In genomic region chr4:152351080-152351479, GRCh38 we compare ENCODE assay signal across 11 cellular contexts.
A peak's percentile ranks its signal among the peaks of the same experiment; 100 is the strongest.
DNase-seq lines count a peak whose midpoint lies in the region; ATAC-seq, FAIRE-seq and TF ChIP-seq lines count a peak whose summit lies in the region.
"Had no signal": no experiment of that assay in that cellular context is flagged by ENCODE, and none has a peak within 500 bp of the region (broad histone marks: within the 10 kb centered on the region; RNA-seq: fewer than 3 reads in every experiment).

No MANE protein-coding gene starts in this region.

- no peak for FAIRE-seq in A549 (lab: Jason Lieb, UNC)
- FAIRE-seq in GM19239 (lab: Jason Lieb, UNC) = peak; percentile 45

- TF ChIP-seq POLR2A in A549 (IDR thresholded peaks at IDR 0.05; ENCODE audit: low read length) (no peak), breast epithelium (IDR thresholded peaks at IDR 0.05) (no peak)

- H3K36me3 ChIP-seq in breast epithelium = no peaks in the 10 kb centered on the region
- H3K36me3 ChIP-seq in mesodermal cell (ENCODE audit: control insufficient read depth, insufficient read depth, low read length) = peaks cover 8% of the 10 kb centered on the region

- no peak for TF ChIP-seq RAD21 in A549 (conservative IDR thresholded peaks at IDR 0.05 in 1 of 2, IDR thresholded peaks at IDR 0.05 in 1 of 2)

- DNase-seq in A549 (ENCODE audit: low read depth in 1 of 2, low spot score in 1 of 2) (no peak), GM19239 (ENCODE audit: insufficient read length, low spot score) (no peak), breast epithelium (ENCODE audit: low spot score in 2 of 2) (no peak), SHP77 (lab: John Stamatoyannopoulos, UW) (no peak), GM19238 (ENCODE audit: insufficient read length, low spot score) (no peak)
- DNase-seq: activated CD4-positive, alpha-beta T cell treated with anti-CD3 and anti-CD28 coated beads, Interleukin-2, amount 50 U/mL, for 4 hours; activated naive CD4-positive, alpha-beta T cell; stimulated activated CD4-positive, alpha-beta T cell treated with anti-CD3 and anti-CD28 coated beads, Interleukin-12 subunit alpha, Interleukin-12 subunit beta, amount 100 ng/mL, for 4 hours had no signal

- no peak for ATAC-seq in A549
- no peak for ATAC-seq in HG03354 (IDR thresholded peaks at IDR 0.05; ENCODE audit: poor library complexity, severe bottlenecking, unreplicated experiment)
- ATAC-seq in esophagus mucosa = no peak

- no peak overlapping the region for H3K27ac ChIP-seq in A549
- H3K27ac ChIP-seq in breast epithelium = no peak overlapping the region
- H3K27ac ChIP-seq in mesodermal cell (ENCODE audit: low read depth, low read length, severe bottlenecking) = no peak overlapping the region

- peak overlapping the region; percentile 75; the same call in 2 of the 3 replicates for H3K4me2 ChIP-seq in A549

- WGBS in A549 (ENCODE audit: missing lambda C conversion rate) = 87% methylated on average over 2 of the region's 2 CpGs
- no CpG with 5 or more reads among the region's 2 CpGs for WGBS in mesodermal cell (ENCODE audit: insufficient coverage in 2 of 2), 2 experiments

- no peaks in the 10 kb centered on the region for H3K9me3 ChIP-seq in A549
- H3K9me3 ChIP-seq in breast epithelium = no peaks in the 10 kb centered on the region
- no peaks in the 10 kb centered on the region for H3K9me3 ChIP-seq in mesodermal cell (ENCODE audit: control insufficient read depth, low read length)

- POLR2A ChIA-PET in A549 (lab: Yijun Ruan, JAX) = no interaction called here

- H3K4me1 ChIP-seq in A549 (peaks cover 15% of the 10 kb centered on the region), breast epithelium (no peaks in the 10 kb centered on the region), mesodermal cell (ENCODE audit: control insufficient read depth, insufficient read depth, low read length, poor library complexity, severe bottlenecking) (no peaks in the 10 kb centered on the region)

- no peak for TF ChIP-seq EP300 in A549 (IDR thresholded peaks at IDR 0.05)

- CTCF ChIA-PET in A549 (lab: Yijun Ruan, JAX) = interaction anchor here (1.8 kb wide), 1 partner anchor 9 kb away, joined by 3 read pairs; no protein-coding TSS in a partner anchor

- H3K4me3 ChIP-seq in A549 (no peak overlapping the region), breast epithelium (peak overlapping the region; percentile 9 to 47 (median 40)), mesodermal cell (ENCODE audit: extremely low read depth, insufficient read depth, low read length, poor library complexity, severe bottlenecking) (peak overlapping the region; percentile 35)

- TF ChIP-seq CTCF in A549 (IDR thresholded peaks at IDR 0.05) (no peak), breast epithelium (IDR thresholded peaks at IDR 0.05) (no peak)

- intact Hi-C loops in breast epithelium (cut with DNase I; ENCODE audit: low total_unique reads) = no loop called here

- H3K27me3 ChIP-seq in breast epithelium = no peaks in the 10 kb centered on the region

TF ChIP-seq in A549, 52 proteins besides CTCF, POLR2A, EP300 and RAD21:
- TF ChIP-seq ZNF302 (CRISPR knock-in tag; IDR thresholded peaks at IDR 0.05) (no peak), PBX3 (IDR thresholded peaks at IDR 0.05) (no peak), RARB (CRISPR knock-in tag; IDR thresholded peaks at IDR 0.05) (no peak), JUN (IDR thresholded peaks at IDR 0.05) (no peak), ATOH8 (CRISPR knock-in tag; IDR thresholded peaks at IDR 0.05; ENCODE audit: low read depth) (no peak), ZSCAN20 (CRISPR knock-in tag; IDR thresholded peaks at IDR 0.05) (no peak), RNF2 (IDR thresholded peaks at IDR 0.05; ENCODE audit: borderline replicate concordance, low read depth) (no peak), MYC (IDR thresholded peaks at IDR 0.05; ENCODE audit: borderline replicate concordance, low read length) (no peak), SREBF2 (IDR thresholded peaks at IDR 0.05) (no peak), SMC3 (IDR thresholded peaks at IDR 0.05) (no peak), REST (IDR thresholded peaks at IDR 0.05) (no peak), CHD2 (IDR thresholded peaks at IDR 0.05; ENCODE audit: low read length, partially characterized antibody) (no peak), NFE2L2 (conservative IDR thresholded peaks at IDR 0.05; ENCODE audit: low read length) (no peak), NR3C1 (IDR thresholded peaks at IDR 0.05) (no peak), POLR2AphosphoS2 (conservative IDR thresholded peaks at IDR 0.05; ENCODE audit: low read length) (no peak), HEYL (CRISPR knock-in tag; IDR thresholded peaks at IDR 0.05) (no peak)
- TF ChIP-seq, protein P1, sequence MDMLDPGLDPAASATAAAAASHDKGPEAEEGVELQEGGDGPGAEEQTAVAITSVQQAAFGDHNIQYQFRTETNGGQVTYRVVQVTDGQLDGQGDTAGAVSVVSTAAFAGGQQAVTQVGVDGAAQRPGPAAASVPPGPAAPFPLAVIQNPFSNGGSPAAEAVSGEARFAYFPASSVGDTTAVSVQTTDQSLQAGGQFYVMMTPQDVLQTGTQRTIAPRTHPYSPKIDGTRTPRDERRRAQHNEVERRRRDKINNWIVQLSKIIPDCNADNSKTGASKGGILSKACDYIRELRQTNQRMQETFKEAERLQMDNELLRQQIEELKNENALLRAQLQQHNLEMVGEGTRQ (IDR thresholded peaks at IDR 0.05) = no peak
